ENCODE assay signal across 7 cellular contexts in the genomic region with DNA sequence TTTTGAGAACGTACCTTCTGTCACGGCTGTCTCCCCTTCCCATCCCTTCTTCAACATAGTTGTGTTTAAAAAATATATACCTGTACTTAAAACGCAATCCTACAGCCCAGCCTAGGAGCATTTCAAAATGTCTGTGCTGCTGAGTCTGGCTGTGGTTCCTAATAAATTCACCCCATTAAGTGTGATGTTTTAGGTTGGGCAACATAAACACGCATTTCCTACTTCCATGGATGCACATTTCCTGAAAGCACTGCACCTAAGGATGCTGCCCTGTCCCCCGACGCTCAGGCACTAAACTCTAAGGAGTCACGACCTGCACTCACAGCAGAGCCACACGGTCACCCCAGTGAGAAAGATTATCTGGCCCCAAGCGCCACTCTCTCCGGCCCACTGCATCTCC. TPM values are rescaled to one million over a fixed set of nuclear protein-coding genes. Genes with fewer than 3 reads are reported as not detected.
DNase-seq lines count a peak whose midpoint lies in the region; ATAC-seq and TF ChIP-seq lines count a peak whose summit lies in the region.

No MANE protein-coding gene starts in this region.

- H3K9me3 ChIP-seq in heart right ventricle (no peaks in the 10 kb centered on the region), skeletal muscle tissue (ENCODE audit: control insufficient read depth in 3 of 3, low read length in 3 of 3) (no peaks in the 10 kb centered on the region)

- H3K27me3 ChIP-seq in heart right ventricle (no peaks in the 10 kb centered on the region), skeletal muscle tissue (ENCODE audit: control insufficient read depth in 3 of 3, insufficient read depth in 3 of 3, low read length in 3 of 3) (no peaks in the 10 kb centered on the region)

- no peak for DNase-seq in heart right ventricle
- DNase-seq in NCI-H2081 (lab: John Stamatoyannopoulos, UW) = no peak

- H3K4me3 ChIP-seq in WI38 (ENCODE audit: low read depth, low read length) (peak overlapping the region; percentile 78), heart right ventricle (peak overlapping the region; percentile 76 to 95 (median 89)), skeletal muscle tissue (ENCODE audit: low read length in 3 of 3) (peak overlapping the region; percentile 86 to 92 (median 88))

- no peaks in the 10 kb centered on the region for H3K36me3 ChIP-seq in heart right ventricle
- no peaks in the 10 kb centered on the region for H3K36me3 ChIP-seq in skeletal muscle tissue (ENCODE audit: control insufficient read depth in 3 of 3, insufficient read depth in 3 of 3, low read length in 3 of 3)

- H3K27ac ChIP-seq in heart right ventricle (peak overlapping the region; percentile 95 to 100 (median 99)), skeletal muscle tissue (ENCODE audit: low read depth, low read length) (peak overlapping the region; percentile 96)

- H3K4me1 ChIP-seq in heart right ventricle (peaks cover 0 to 67% (median 56%) of the 10 kb centered on the region in 9 donors), skeletal muscle tissue (ENCODE audit: control insufficient read depth in 3 of 3, insufficient read depth in 3 of 3, low read length in 3 of 3) (peaks cover 21 to 46% (median 27%) of the 10 kb centered on the region in 3 donors)

- H3K9ac ChIP-seq in skeletal muscle tissue (ENCODE audit: low read depth in 1 of 3, low read length in 3 of 3) = peak overlapping the region; percentile 93 to 95 (median 93)

- ATAC-seq in GM18907 (IDR thresholded peaks at IDR 0.05; ENCODE audit: unreplicated experiment) = peak; percentile 28
- ATAC-seq in HG02885 (IDR thresholded peaks at IDR 0.05; ENCODE audit: poor library complexity, unreplicated experiment) = peak; percentile 22
- ATAC-seq in heart right ventricle = peak in 6 of 8 donors; percentile 0 to 11 (median 5)
- no peak for ATAC-seq in GM21619 (IDR thresholded peaks at IDR 0.05; ENCODE audit: unreplicated experiment)

- TF ChIP-seq CTCF in WI38 (IDR thresholded peaks at IDR 0.05; ENCODE audit: low read depth, low read length) (no peak), heart right ventricle (IDR thresholded peaks at IDR 0.05) (no peak)

- intact Hi-C loops in heart right ventricle (cut with DNase I) = loop anchor here in 7 of 10 donors (1.0 to 10.0 kb wide), 15 partner anchors 70 to 227 kb away; a partner anchor contains a TSS

- 4 to 5% methylated on average over 10 of the region's 10 CpGs for WGBS in heart right ventricle, 2 donors

RNA-seq across cellular contexts. Expression of a gene that starts 1.2 kb away (rescaled TPM):
- total RNA-seq in heart right ventricle (10 to 100 TPM; 11.5 to 23.9 (median 13.9) TPM), skeletal muscle tissue (42.3 TPM)
- polyA plus RNA-seq in heart right ventricle = 10 to 100 TPM in 1 of 2 donors, 1 to 10 TPM in 1; 5.6 to 25.8 TPM
